In the genomic region with DNA sequence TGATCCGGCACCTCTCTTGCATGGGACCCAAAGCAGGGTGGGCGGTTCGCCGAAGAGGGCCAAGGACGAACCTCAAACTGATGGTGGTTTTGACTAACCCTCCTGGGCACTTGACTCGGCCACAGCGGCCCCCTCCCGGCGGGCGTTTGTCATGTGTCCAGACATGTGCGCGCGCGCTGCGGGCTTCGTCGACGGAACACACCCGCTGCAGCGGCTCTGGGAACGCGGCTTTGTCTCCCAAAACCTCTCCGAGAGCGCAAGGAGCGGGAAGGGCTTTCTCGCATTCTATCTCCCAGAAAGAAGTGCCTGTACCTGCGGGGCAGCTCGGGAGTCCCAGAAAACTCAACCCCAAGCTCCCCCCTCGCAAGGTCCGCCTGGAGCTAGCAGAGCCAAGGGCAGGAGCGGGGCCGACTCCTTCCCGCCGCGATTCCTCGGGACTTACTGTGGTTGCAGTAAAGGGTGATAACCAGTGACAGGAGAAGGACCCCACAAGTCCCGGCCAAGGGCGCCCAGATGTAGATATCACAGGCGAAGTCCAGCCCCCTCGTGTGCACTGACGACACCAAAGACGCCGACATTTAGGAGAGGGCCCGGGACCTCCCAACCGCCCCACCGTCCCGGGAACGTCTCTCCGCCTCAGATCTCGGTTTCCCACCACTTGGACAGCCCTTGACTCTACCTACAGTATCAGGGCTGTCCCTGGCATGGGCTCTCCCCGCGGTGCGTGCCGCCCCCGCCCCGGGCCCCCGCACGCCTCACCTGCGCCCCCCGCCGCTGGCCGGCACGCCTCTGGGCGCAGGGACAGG, we compare ENCODE assay signal across 10 cellular contexts. TPM values are rescaled to one million over a fixed set of nuclear protein-coding genes. Genes with fewer than 3 reads are reported as not detected.
DNase-seq lines count a peak whose midpoint lies in the region; ATAC-seq and TF ChIP-seq lines count a peak whose summit lies in the region.
"Had no signal": no experiment of that assay in that cellular context is flagged by ENCODE, and none has a peak within 500 bp of the region (broad histone marks: within the 10 kb centered on the region; RNA-seq: fewer than 3 reads in every experiment).

No MANE protein-coding gene starts in this region.

- no peak overlapping the region for H3K4ac ChIP-seq in neuronal stem cell (ENCODE audit: low read length)

- POLR2A ChIA-PET in CD8-positive, alpha-beta memory T cell (lab: Charles Lee): interaction anchor here (1.0 to 8.5 kb wide), 2 partner anchors 18 to 40 kb away, joined by 4 to 139 read pairs; no protein-coding TSS in a partner anchor
- POLR2A ChIA-PET in activated CD8-positive, alpha-beta T cell treated with anti-CD3 and anti-CD28 coated beads for 36 hours (lab: Charles Lee): interaction anchor here (2.0 to 8.5 kb wide), 5 partner anchors 18 to 46 kb away, joined by 5 to 156 read pairs (median 13); no protein-coding TSS in a partner anchor

- H3K36me3 ChIP-seq in CD8-positive, alpha-beta memory T cell (ENCODE audit: insufficient read depth, low read length): peaks cover 12% of the 10 kb centered on the region
- no peaks in the 10 kb centered on the region for H3K36me3 ChIP-seq in neuronal stem cell (replicated peaks in 1 of 2; ENCODE audit: control insufficient read depth in 2 of 2, insufficient read depth in 2 of 2, low read length in 2 of 2)

- H3K9me3 ChIP-seq in CD8-positive, alpha-beta memory T cell (ENCODE audit: low read length): no peaks in the 10 kb centered on the region
- peaks cover 0 to 7% of the 10 kb centered on the region in 2 donors for H3K9me3 ChIP-seq in neuronal stem cell (replicated peaks in 1 of 2; ENCODE audit: control insufficient read depth in 2 of 2, insufficient read depth in 1 of 2, low read depth in 1 of 2, low read length in 2 of 2)

- H2AK5ac ChIP-seq in neuronal stem cell (ENCODE audit: low read depth, low read length): no peak overlapping the region

- peaks cover 0 to 4% (median 0%) of the 10 kb centered on the region in 5 donors for H3K9me3 Mint-ChIP-seq in CD8-positive, alpha-beta memory T cell
- no peaks in the 10 kb centered on the region for H3K9me3 Mint-ChIP-seq in activated CD8-positive, alpha-beta T cell treated with anti-CD3 and anti-CD28 coated beads for 36 hours
- H3K9me3 Mint-ChIP-seq: neural crest cell had no signal

- H3K14ac ChIP-seq in neuronal stem cell (ENCODE audit: low read length): peak overlapping the region; percentile 14

- H3K4me3 ChIP-seq in CD8-positive, alpha-beta memory T cell (ENCODE audit: low read length): peak overlapping the region; percentile 71
- peak overlapping the region; percentile 10 for H3K4me3 ChIP-seq in fibroblast of the aortic adventitia (ENCODE audit: low read depth, low read length)
- no peak overlapping the region for H3K4me3 ChIP-seq in neuronal stem cell (ENCODE audit: low read length in 2 of 2)

- no peak overlapping the region for H4K8ac ChIP-seq in neuronal stem cell (ENCODE audit: low read depth, low read length)

- ATAC-seq in activated CD8-positive, alpha-beta T cell treated with anti-CD3 and anti-CD28 coated beads for 36 hours: no peak
- ATAC-seq in HG02852 (IDR thresholded peaks at IDR 0.05; ENCODE audit: unreplicated experiment): no peak
- ATAC-seq in HG03521 (IDR thresholded peaks at IDR 0.05; ENCODE audit: unreplicated experiment): no peak
- no peak for ATAC-seq in GM19452 (IDR thresholded peaks at IDR 0.05; ENCODE audit: unreplicated experiment)

- DNase-seq in CD8-positive, alpha-beta memory T cell: peak in 4 of 5 donors; percentile 38 to 61 (median 46)
- peak; percentile 81 for DNase-seq in activated CD8-positive, alpha-beta T cell treated with anti-CD3 and anti-CD28 coated beads for 36 hours
- DNase-seq in fibroblast of the aortic adventitia (ENCODE audit: low read depth) (peak; percentile 9), neuronal stem cell (ENCODE audit: low spot score) (no peak), NCI-H226 (no peak)
- DNase-seq: MM.1S had no signal

- peak overlapping the region; percentile 70 for H3K18ac ChIP-seq in neuronal stem cell (ENCODE audit: low read length)

- no peak overlapping the region for H2BK12ac ChIP-seq in neuronal stem cell (ENCODE audit: low read length)

- H2BK120ac ChIP-seq in neuronal stem cell (ENCODE audit: low read depth, low read length): no peak overlapping the region

- TF ChIP-seq CTCF in activated CD8-positive, alpha-beta T cell treated with anti-CD3 and anti-CD28 coated beads for 36 hours (IDR thresholded peaks at IDR 0.05): no peak
- no peak for TF ChIP-seq CTCF in fibroblast of the aortic adventitia (IDR thresholded peaks at IDR 0.05; ENCODE audit: insufficient read depth, low read length)

- peaks cover 67% of the 10 kb centered on the region for H3K4me1 ChIP-seq in CD8-positive, alpha-beta memory T cell (ENCODE audit: insufficient read depth, low read length)
- H3K4me1 ChIP-seq in neuronal stem cell (ENCODE audit: control insufficient read depth in 2 of 2, insufficient read depth in 1 of 2, low read depth in 1 of 2, low read length in 2 of 2): peaks cover 5 to 8% of the 10 kb centered on the region in 2 donors

- no peak overlapping the region for H3K23ac ChIP-seq in neuronal stem cell (ENCODE audit: low read depth, low read length, poor library complexity)

- peaks cover 75 to 80% (median 77%) of the 10 kb centered on the region in 3 donors for H3K4me1 Mint-ChIP-seq in CD8-positive, alpha-beta memory T cell
- peaks cover 48% of the 10 kb centered on the region for H3K4me1 Mint-ChIP-seq in activated CD8-positive, alpha-beta T cell treated with anti-CD3 and anti-CD28 coated beads for 36 hours (ENCODE audit: low read depth)

- H3K27ac ChIP-seq in CD8-positive, alpha-beta memory T cell (ENCODE audit: low read depth, low read length): peak overlapping the region; percentile 95
- H3K27ac ChIP-seq in neuronal stem cell (replicated peaks; ENCODE audit: low read length): no peak overlapping the region

- peak overlapping the region; percentile 85 for H2AFZ ChIP-seq in neuronal stem cell (ENCODE audit: low read length)

- H4K91ac ChIP-seq in neuronal stem cell (ENCODE audit: low read depth, low read length, poor library complexity): no peak overlapping the region

- H3K27ac Mint-ChIP-seq in CD8-positive, alpha-beta memory T cell: peak overlapping the region; percentile 94 to 100 (median 100)
- peak overlapping the region; percentile 100 for H3K27ac Mint-ChIP-seq in activated CD8-positive, alpha-beta T cell treated with anti-CD3 and anti-CD28 coated beads for 36 hours

- intact Hi-C loops in activated CD8-positive, alpha-beta T cell treated with anti-CD3 and anti-CD28 coated beads for 36 hours (cut with micrococcal nuclease): no loop called here

- H3K4me3 Mint-ChIP-seq in CD8-positive, alpha-beta memory T cell: peak overlapping the region; percentile 94 to 98 (median 95)
- peak overlapping the region; percentile 96 for H3K4me3 Mint-ChIP-seq in activated CD8-positive, alpha-beta T cell treated with anti-CD3 and anti-CD28 coated beads for 36 hours

- H3K27me3 ChIP-seq in CD8-positive, alpha-beta memory T cell (ENCODE audit: insufficient read depth, low read length, poor library complexity, severe bottlenecking): peaks cover 3% of the 10 kb centered on the region
- peaks cover 28 to 95% (median 51%) of the 10 kb centered on the region in 3 experiments for H3K27me3 ChIP-seq in neuronal stem cell (ENCODE audit: control insufficient read depth in 3 of 3, insufficient read depth in 3 of 3, low read depth in 1 of 3, low read length in 3 of 3)

- peaks cover 0 to 13% of the 10 kb centered on the region in 2 donors for H3K27me3 Mint-ChIP-seq in CD8-positive, alpha-beta memory T cell
- no peaks in the 10 kb centered on the region for H3K27me3 Mint-ChIP-seq in activated CD8-positive, alpha-beta T cell treated with anti-CD3 and anti-CD28 coated beads for 36 hours

- H2BK15ac ChIP-seq in neuronal stem cell (ENCODE audit: low read length): peak overlapping the region; percentile 45

- peak overlapping the region; percentile 63 for H3K4me2 ChIP-seq in neuronal stem cell (ENCODE audit: insufficient read depth, low read length, poor library complexity, severe bottlenecking)

- WGBS in neuronal stem cell (ENCODE audit: extremely low coverage in 2 of 2, insufficient read length in 2 of 2, insufficient replicate concordance in 1 of 2), 2 donors: no CpG with 5 or more reads among the region's 64 CpGs

- H3K36me3 Mint-ChIP-seq in CD8-positive, alpha-beta memory T cell: peaks cover 23 to 69% (median 27%) of the 10 kb centered on the region in 3 donors
- H3K36me3 Mint-ChIP-seq in activated CD8-positive, alpha-beta T cell treated with anti-CD3 and anti-CD28 coated beads for 36 hours (ENCODE audit: low read depth): peaks cover 71% of the 10 kb centered on the region

- no peak overlapping the region for H3K9ac ChIP-seq in neuronal stem cell (ENCODE audit: low read depth, low read length, poor library complexity)

- H3K79me1 ChIP-seq in neuronal stem cell (ENCODE audit: low read depth, low read length): no peaks in the 10 kb centered on the region

- CTCF ChIA-PET in CD8-positive, alpha-beta memory T cell (lab: Charles Lee): interaction anchor here (8.5 kb wide), 1 partner anchor 18 kb away, joined by 124 read pairs; no protein-coding TSS in a partner anchor
- CTCF ChIA-PET in activated CD8-positive, alpha-beta T cell treated with anti-CD3 and anti-CD28 coated beads for 36 hours (lab: Charles Lee): interaction anchor here (1.0 kb wide), 1 partner anchor 19 kb away, joined by 5 read pairs; no protein-coding TSS in a partner anchor

- no peak overlapping the region for H2BK5ac ChIP-seq in neuronal stem cell (ENCODE audit: low read length)

RNA-seq across cellular contexts. Expression of gene CD8A, which starts 1.6 kb away (rescaled TPM):
- total RNA-seq in CD8-positive, alpha-beta memory T cell: 100 to 1,000 TPM; 359 to 363 TPM
- 924 TPM for polyA plus RNA-seq in CD8-positive, alpha-beta memory T cell
- total RNA-seq in activated CD8-positive, alpha-beta T cell treated with anti-CD3 and anti-CD28 coated beads for 36 hours: 100 to 1,000 TPM; 419 to 432 TPM
- not detected in 2 replicates for total RNA-seq in fibroblast of the aortic adventitia (ENCODE audit: low replicate concordance)
- polyA plus RNA-seq in neuronal stem cell (2013, experiment 1 of 2): 0.10 TPM
- 0.11 TPM for polyA plus RNA-seq in neuronal stem cell (2013, experiment 2 of 2)

Comparison
In these comparisons a context has a peak if more than half of its experiments do, and no peak if none do; other contexts are left out.
1. DNase-seq: peak in CD8-positive, alpha-beta memory T cell (4 of 5), activated CD8-positive, alpha-beta T cell treated with anti-CD3 and anti-CD28 coated beads for 36 hours (single experiment) and fibroblast of the aortic adventitia (single experiment); none in neuronal stem cell (single experiment) and NCI-H226 (single experiment).
2. H3K4me3 ChIP-seq: peak in CD8-positive, alpha-beta memory T cell (single experiment) and fibroblast of the aortic adventitia (single experiment); none in neuronal stem cell (0 of 2).
3. RNA of gene CD8A, which starts 1.6 kb away (total RNA-seq): 419 to 432 TPM in activated CD8-positive, alpha-beta T cell treated with anti-CD3 and anti-CD28 coated beads for 36 hours and 359 to 363 TPM in CD8-positive, alpha-beta memory T cell; not detected in fibroblast of the aortic adventitia; every median in the first group is over 100 times any median in the second.